In the genomic region with DNA sequence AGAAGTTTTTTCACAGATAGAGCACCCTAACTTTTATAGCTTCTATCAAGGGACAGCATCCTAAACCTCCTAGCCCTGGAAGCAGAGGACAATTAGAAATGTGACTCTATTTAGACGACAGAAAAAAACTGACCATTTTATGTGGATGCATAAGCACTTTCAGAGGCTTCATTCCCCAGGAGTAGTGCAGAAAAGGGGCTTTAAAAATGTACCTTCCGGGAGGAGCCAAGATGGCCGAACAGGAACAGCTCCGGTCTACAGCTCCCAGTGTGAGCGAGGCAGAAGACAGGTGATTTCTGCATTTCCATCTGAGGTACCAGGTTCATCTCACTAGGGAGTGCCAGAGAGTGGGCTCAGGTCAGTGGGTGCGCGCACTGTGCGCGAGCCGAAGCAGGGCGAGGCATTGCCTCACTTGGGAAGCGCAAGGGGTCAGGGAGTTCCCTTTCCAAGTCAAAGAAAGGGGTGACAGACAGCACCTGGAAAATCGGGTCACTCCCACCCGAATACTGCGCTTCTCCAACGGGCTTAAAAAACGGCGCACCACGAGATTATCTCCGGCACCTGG, we compare ENCODE assay signal across 7 cellular contexts.
DNase-seq lines count a peak whose midpoint lies in the region; ATAC-seq and TF ChIP-seq lines count a peak whose summit lies in the region.
"Not testable (repeated sequence)": the region's sequence is repeated elsewhere in the genome, so short reads cannot be mapped to it uniquely, and the experiment has no call there.

No MANE protein-coding gene starts in this region.

- not testable (repeated sequence) for H3K4ac ChIP-seq in neuronal stem cell (ENCODE audit: low read length)

- not testable (repeated sequence) for H2AK5ac ChIP-seq in neuronal stem cell (ENCODE audit: low read depth, low read length)

- peak overlapping the region; percentile 46 for H3K4me2 ChIP-seq in GM23338
- H3K4me2 ChIP-seq in neuronal stem cell (ENCODE audit: insufficient read depth, low read length, poor library complexity, severe bottlenecking): not testable (repeated sequence)

- H3K27ac Mint-ChIP-seq in Caco-2 (ENCODE audit: unreplicated experiment): peak overlapping the region; percentile 94
- H3K27ac Mint-ChIP-seq in GM23338: peak overlapping the region; percentile 78; the same call in 1 of the 2 replicates

- not testable (repeated sequence) for H3K36me3 Mint-ChIP-seq in Caco-2 (ENCODE audit: insufficient read depth, unreplicated experiment); GM23338 (ENCODE audit: low read depth)

- peak overlapping the region; percentile 28 for H3K4me3 ChIP-seq in Caco-2 (ENCODE audit: low read depth, low read length)
- peak overlapping the region; percentile 46 for H3K4me3 ChIP-seq in GM23338
- peak overlapping the region; percentile 14 for H3K4me3 ChIP-seq in epithelial cell of esophagus (ENCODE audit: low read length)
- H3K4me3 ChIP-seq in mucosa of descending colon; neuronal stem cell (ENCODE audit: low read length in 2 of 2): not testable (repeated sequence)

- H2BK15ac ChIP-seq in neuronal stem cell (ENCODE audit: low read length): not testable (repeated sequence)

- not testable (repeated sequence) for H3F3A ChIP-seq in GM23338 (replicated peaks; ENCODE audit: low read depth)

- TF ChIP-seq CTCF in Caco-2 (IDR thresholded peaks at IDR 0.05; ENCODE audit: insufficient read depth in 1 of 2, low read depth in 1 of 2, low read length in 1 of 2, severe bottlenecking in 1 of 2, unreplicated experiment in 1 of 2); GM23338 (conservative IDR thresholded peaks at IDR 0.05; ENCODE audit: low read depth in 2 of 2); epithelial cell of esophagus (IDR thresholded peaks at IDR 0.05; ENCODE audit: insufficient read depth, low read depth, low read length, missing control alignments); mucosa of descending colon (IDR thresholded peaks at IDR 0.05): not testable (repeated sequence)
- TF ChIP-seq CTCF in VCaP (conservative IDR thresholded peaks at IDR 0.05): peak; percentile 30; the same call in 1 of the 2 replicates

- H3K18ac ChIP-seq in neuronal stem cell (ENCODE audit: low read length): not testable (repeated sequence)

- not testable (repeated sequence) for H2BK5ac ChIP-seq in neuronal stem cell (ENCODE audit: low read length)

- peak overlapping the region; percentile 92 for H3K4me3 Mint-ChIP-seq in Caco-2 (ENCODE audit: unreplicated experiment)
- peak overlapping the region; percentile 38; the same call in 2 of the 3 replicates for H3K4me3 Mint-ChIP-seq in GM23338

- not testable (repeated sequence) for H3K27me3 Mint-ChIP-seq in Caco-2 (ENCODE audit: insufficient read depth, unreplicated experiment); GM23338 (ENCODE audit: insufficient read depth, low read depth, poor library complexity)

- not testable (repeated sequence) for H3K79me2 ChIP-seq in GM23338 (replicated peaks; ENCODE audit: insufficient read depth)

- not testable (repeated sequence) for H3K4me1 Mint-ChIP-seq in Caco-2 (ENCODE audit: low read depth, unreplicated experiment); GM23338

- peak overlapping the region; percentile 98 for H2AFZ ChIP-seq in GM23338
- H2AFZ ChIP-seq in neuronal stem cell (ENCODE audit: low read length): peak overlapping the region; percentile 21

- DNase-seq in Caco-2: peak; percentile 53 to 64
- peak; percentile 4 for DNase-seq in GM23338 (ENCODE audit: low spot score)
- peak; percentile 14 to 64 (median 22) for DNase-seq in NCI-H1417 (lab: John Stamatoyannopoulos, UW)
- DNase-seq in epithelial cell of esophagus (ENCODE audit: low read depth); neuronal stem cell (ENCODE audit: low spot score): not testable (repeated sequence)
- peak in 2 of 3 donors; percentile 18 to 35 for DNase-seq in mucosa of descending colon

- intact Hi-C loops in Caco-2 (cut with micrococcal nuclease; ENCODE audit: unreplicated experiment); mucosa of descending colon (cut with DNase I, micrococcal nuclease): not testable (repeated sequence)

- H3K9ac ChIP-seq in neuronal stem cell (ENCODE audit: low read depth, low read length, poor library complexity): not testable (repeated sequence)

- H3K23ac ChIP-seq in neuronal stem cell (ENCODE audit: low read depth, low read length, poor library complexity): not testable (repeated sequence)

- H3K14ac ChIP-seq in neuronal stem cell (ENCODE audit: low read length): not testable (repeated sequence)

- H2BK120ac ChIP-seq in neuronal stem cell (ENCODE audit: low read depth, low read length): not testable (repeated sequence)

- not testable (repeated sequence) for ATAC-seq in GM23338, mucosa of descending colon

- not testable (repeated sequence) for H3K79me1 ChIP-seq in neuronal stem cell (ENCODE audit: low read depth, low read length)

- not testable (repeated sequence) for H2BK12ac ChIP-seq in neuronal stem cell (ENCODE audit: low read length)

- H3K9me3 ChIP-seq in Caco-2; mucosa of descending colon; neuronal stem cell (replicated peaks in 1 of 2; ENCODE audit: control insufficient read depth in 2 of 2, insufficient read depth in 1 of 2, low read depth in 1 of 2, low read length in 2 of 2): not testable (repeated sequence)

- not testable (repeated sequence) for H4K91ac ChIP-seq in neuronal stem cell (ENCODE audit: low read depth, low read length, poor library complexity)

- H4K20me1 ChIP-seq in GM23338 (replicated peaks; ENCODE audit: insufficient read depth): not testable (repeated sequence)

- not testable (repeated sequence) for H4K8ac ChIP-seq in neuronal stem cell (ENCODE audit: low read depth, low read length)

- not testable (repeated sequence) for H3K27me3 ChIP-seq in Caco-2 (replicated peaks; ENCODE audit: control insufficient read depth, insufficient read depth, low read length); GM23338 (ENCODE audit: insufficient read depth); neuronal stem cell (ENCODE audit: control insufficient read depth in 3 of 3, insufficient read depth in 3 of 3, low read depth in 1 of 3, low read length in 3 of 3)

- CTCF ChIA-PET in Caco-2 (lab: Charles Lee): interaction anchor here (0.6 to 0.8 kb wide), 2 partner anchors 209 to 1779 kb away, joined by 3 read pairs; no protein-coding TSS in a partner anchor

- not testable (repeated sequence) for H3K36me3 ChIP-seq in Caco-2 (ENCODE audit: control insufficient read depth, insufficient read depth, low read length); GM23338 (ENCODE audit: insufficient read depth); mucosa of descending colon (ENCODE audit: low read depth); neuronal stem cell (replicated peaks in 1 of 2; ENCODE audit: control insufficient read depth in 2 of 2, insufficient read depth in 2 of 2, low read length in 2 of 2)

- H3K9me3 Mint-ChIP-seq in Caco-2 (ENCODE audit: unreplicated experiment); GM23338: not testable (repeated sequence)

- H3K27ac ChIP-seq in GM23338 (ENCODE audit: low read depth): peak overlapping the region; percentile 80; the same call in 1 of the 2 replicates
- H3K27ac ChIP-seq in VCaP: peak overlapping the region; percentile 62
- H3K27ac ChIP-seq in neuronal stem cell (replicated peaks; ENCODE audit: low read length): not testable (repeated sequence)

- POLR2A ChIA-PET in Caco-2 (lab: Charles Lee): interaction anchor here (0.6 kb wide), 1 partner anchor 93 kb away, joined by 3 read pairs; no protein-coding TSS in a partner anchor

- WGBS in neuronal stem cell (ENCODE audit: extremely low coverage in 2 of 2, insufficient read length in 2 of 2, insufficient replicate concordance in 1 of 2), 2 donors: no CpG with 5 or more reads among the region's 20 CpGs

- H3K4me1 ChIP-seq in Caco-2; GM23338 (ENCODE audit: insufficient read depth); mucosa of descending colon (ENCODE audit: low read depth); neuronal stem cell (ENCODE audit: control insufficient read depth in 2 of 2, insufficient read depth in 1 of 2, low read depth in 1 of 2, low read length in 2 of 2): not testable (repeated sequence)

- not testable (repeated sequence) for H3K9me2 ChIP-seq in GM23338 (ENCODE audit: insufficient read depth)

- TSS peak; percentile 37 for BruUV-seq in Caco-2 (replicated peaks; lab: Mats Ljungman, UMichigan)
